In genomic region chr14:34081576-34082136, GRCh38 we compare ENCODE assay signal across 12 cellular contexts.
DNase-seq lines count a peak whose midpoint lies in the region; ATAC-seq and TF ChIP-seq lines count a peak whose summit lies in the region.
"Had no signal": no experiment of that assay in that cellular context is flagged by ENCODE, and none has a peak within 500 bp of the region (broad histone marks: within the 10 kb centered on the region; RNA-seq: fewer than 3 reads in every experiment).

No MANE protein-coding gene starts in this region.

- no peaks in the 10 kb centered on the region for H3K36me3 Mint-ChIP-seq in activated CD4-positive, alpha-beta memory T cell treated with anti-CD3 and anti-CD28 coated beads for 36 hours
- H3K36me3 Mint-ChIP-seq: activated naive CD8-positive, alpha-beta T cell treated with anti-CD3 and anti-CD28 coated beads, Interleukin-2, amount 10 ng/mL, durations not matched to agents 7 days and 5 days had no signal

- H3K4me1 ChIP-seq in foreskin keratinocyte, result peaks cover 9% of the 10 kb centered on the region
- H3K4me1 ChIP-seq in tibial artery, result peaks cover 0 to 18% (median 10%) of the 10 kb centered on the region in 4 donors
- H3K4me1 ChIP-seq in ascending aorta, result peaks cover 0 to 12% of the 10 kb centered on the region in 2 donors

- POLR2A ChIA-PET in RWPE1 (lab: Yijun Ruan, JAX; ENCODE audit: low non-redundant PET), result no interaction called here
- POLR2A ChIA-PET in activated CD4-positive, alpha-beta memory T cell treated with anti-CD3 and anti-CD28 coated beads for 36 hours (lab: Charles Lee), result no interaction called here

- no peaks in the 10 kb centered on the region for H3K4me1 Mint-ChIP-seq in activated CD4-positive, alpha-beta memory T cell treated with anti-CD3 and anti-CD28 coated beads for 36 hours (ENCODE audit: low read depth)

- H3K9me3 Mint-ChIP-seq in activated CD4-positive, alpha-beta memory T cell treated with anti-CD3 and anti-CD28 coated beads for 36 hours, result no peaks in the 10 kb centered on the region
- H3K9me3 Mint-ChIP-seq: activated naive CD8-positive, alpha-beta T cell treated with anti-CD3 and anti-CD28 coated beads, Interleukin-2, amount 10 ng/mL, durations not matched to agents 7 days and 5 days; T-helper 1 cell treated with Interleukin-12 subunit alpha and Interleukin-12 subunit beta and Interleukin-4 antibody, amounts not matched to agents 30 μg/mL and 1 μg/mL, for 36 hours had no signal

- H3K4me3 ChIP-seq in tibial artery (no peak overlapping the region), ascending aorta (no peak overlapping the region)
- H3K4me3 ChIP-seq: BLaER1 treated with 17β-estradiol and CSF1 and Interleukin-3, amounts not matched to agents 10 nM and 100 nM had no signal

- ATAC-seq in foreskin keratinocyte, result peak; percentile 53

- peaks cover 21% of the 10 kb centered on the region for H3K27me3 ChIP-seq in foreskin keratinocyte
- H3K27me3 ChIP-seq in tibial artery, result no peaks in the 10 kb centered on the region
- no peaks in the 10 kb centered on the region for H3K27me3 ChIP-seq in ascending aorta
- H3K27me3 ChIP-seq: BLaER1 treated with 17β-estradiol and CSF1 and Interleukin-3, amounts not matched to agents 10 nM and 100 nM had no signal

- H3K36me3 ChIP-seq in tibial artery (no peaks in the 10 kb centered on the region), ascending aorta (no peaks in the 10 kb centered on the region)
- H3K36me3 ChIP-seq: BLaER1 treated with 17β-estradiol and CSF1 and Interleukin-3, amounts not matched to agents 10 nM and 100 nM had no signal

- peaks cover 2% of the 10 kb centered on the region for H3K27me3 Mint-ChIP-seq in activated CD4-positive, alpha-beta memory T cell treated with anti-CD3 and anti-CD28 coated beads for 36 hours

- DNase-seq in NCI-H345 (lab: John Stamatoyannopoulos, UW) (peak; percentile 25), NCI-H345 treated with DMSO at 0.1 percent for 48 hours (lab: John Stamatoyannopoulos, UW; ENCODE audit: unreplicated experiment) (no peak), RWPE1 (ENCODE audit: low spot score) (peak; percentile 74), foreskin keratinocyte (peak; percentile 62 to 75), tibial artery (no peak), foreskin melanocyte (no peak), ascending aorta (ENCODE audit: low spot score in 2 of 2) (no peak)
- no peak for DNase-seq in activated CD4-positive, alpha-beta memory T cell treated with anti-CD3 and anti-CD28 coated beads for 36 hours
- DNase-seq: activated naive CD8-positive, alpha-beta T cell treated with anti-CD3 and anti-CD28 coated beads, Interleukin-2, amount 10 ng/mL, durations not matched to agents 7 days and 5 days had no signal

- H3K9me3 ChIP-seq in tibial artery, result no peaks in the 10 kb centered on the region
- no peaks in the 10 kb centered on the region for H3K9me3 ChIP-seq in ascending aorta
- H3K9me3 ChIP-seq: BLaER1 treated with 17β-estradiol and CSF1 and Interleukin-3, amounts not matched to agents 10 nM and 100 nM had no signal

- intact Hi-C loops in tibial artery (cut with DNase I; ENCODE audit: low total_unique reads) (no loop called here), ascending aorta (cut with DNase I) (no loop called here)
- intact Hi-C loops in activated CD4-positive, alpha-beta memory T cell treated with anti-CD3 and anti-CD28 coated beads for 36 hours (cut with micrococcal nuclease), result no loop called here

- no peak overlapping the region for H3K27ac Mint-ChIP-seq in activated CD4-positive, alpha-beta memory T cell treated with anti-CD3 and anti-CD28 coated beads for 36 hours
- H3K27ac Mint-ChIP-seq: activated naive CD8-positive, alpha-beta T cell treated with anti-CD3 and anti-CD28 coated beads, Interleukin-2, amount 10 ng/mL, durations not matched to agents 7 days and 5 days; T-helper 1 cell treated with Interleukin-12 subunit alpha and Interleukin-12 subunit beta and Interleukin-4 antibody, amounts not matched to agents 30 μg/mL and 1 μg/mL, for 36 hours had no signal

- CTCF ChIA-PET in RWPE1 (lab: Yijun Ruan, JAX), result no interaction called here
- CTCF ChIA-PET in activated CD4-positive, alpha-beta memory T cell treated with anti-CD3 and anti-CD28 coated beads for 36 hours (lab: Charles Lee), result no interaction called here

- H3K27ac ChIP-seq in RWPE1, result no peak overlapping the region
- H3K27ac ChIP-seq in foreskin keratinocyte, result no peak overlapping the region
- H3K27ac ChIP-seq in tibial artery, result peak overlapping the region; percentile 21 to 38
- H3K27ac ChIP-seq in ascending aorta, result peak overlapping the region in 1 of 2 donors; percentile 31
- H3K27ac ChIP-seq: BLaER1 treated with 17β-estradiol and CSF1 and Interleukin-3, amounts not matched to agents 10 nM and 100 nM; HL-60 had no signal

- H3K4me3 Mint-ChIP-seq in activated CD4-positive, alpha-beta memory T cell treated with anti-CD3 and anti-CD28 coated beads for 36 hours, result no peak overlapping the region
- H3K4me3 Mint-ChIP-seq: activated naive CD8-positive, alpha-beta T cell treated with anti-CD3 and anti-CD28 coated beads, Interleukin-2, amount 10 ng/mL, durations not matched to agents 7 days and 5 days; T-helper 1 cell treated with Interleukin-12 subunit alpha and Interleukin-12 subunit beta and Interleukin-4 antibody, amounts not matched to agents 30 μg/mL and 1 μg/mL, for 36 hours had no signal

- no peak for TF ChIP-seq CTCF in RWPE1 (conservative IDR thresholded peaks at IDR 0.05; ENCODE audit: low read depth)
- TF ChIP-seq CTCF in foreskin keratinocyte (conservative IDR thresholded peaks at IDR 0.05), result no peak
- TF ChIP-seq CTCF in tibial artery (IDR thresholded peaks at IDR 0.05), result no peak
- TF ChIP-seq CTCF in ascending aorta (IDR thresholded peaks at IDR 0.05), result no peak

Comparison
In these comparisons a context has a peak if more than half of its experiments do, and no peak if none do; other contexts are left out.
1. DNase-seq: peak in NCI-H345 (single experiment), RWPE1 (single experiment) and foreskin keratinocyte (2 of 2); none in NCI-H345 treated with DMSO at 0.1 percent for 48 hours (single experiment), tibial artery (0 of 2), foreskin melanocyte (single experiment), ascending aorta (0 of 2) and activated CD4-positive, alpha-beta memory T cell treated with anti-CD3 and anti-CD28 coated beads for 36 hours (single experiment).
2. H3K27ac ChIP-seq: peak in tibial artery (2 of 2); none in RWPE1 (single experiment) and foreskin keratinocyte (single experiment).